In the genomic region with DNA sequence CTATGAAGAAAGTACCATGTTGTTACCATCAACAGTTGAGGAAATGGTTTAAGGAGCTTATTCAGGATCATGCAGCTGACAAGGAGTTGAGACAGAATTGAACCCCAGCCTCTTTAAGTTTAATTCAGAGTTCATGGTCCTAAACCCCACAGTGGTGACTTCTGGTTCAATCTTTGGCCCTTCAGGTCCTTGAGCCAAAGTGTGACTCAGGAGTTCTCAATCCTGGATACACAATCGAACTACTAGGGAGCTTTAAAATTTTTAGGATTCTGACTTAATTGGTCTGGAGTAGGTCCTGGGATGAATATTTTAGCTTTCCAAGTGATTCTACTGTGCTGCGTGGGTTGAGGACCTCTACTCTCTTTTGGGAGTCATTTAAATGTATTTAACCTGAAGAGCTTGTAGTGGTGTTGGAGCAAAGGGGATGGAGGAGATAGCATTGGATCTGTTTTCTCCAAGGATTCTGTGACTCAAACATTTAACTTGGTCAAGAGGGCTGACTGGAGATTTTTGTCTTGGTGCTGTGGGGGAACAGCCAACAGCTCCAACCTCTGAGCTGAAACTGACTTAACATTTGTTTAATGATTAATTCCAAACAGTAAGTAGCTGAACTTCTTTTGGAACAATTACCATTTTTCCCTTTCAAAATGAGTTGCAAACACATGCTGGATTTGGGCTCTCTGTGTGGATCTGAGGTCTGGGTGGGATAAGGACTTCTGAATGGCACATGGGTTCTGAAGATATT, we compare ENCODE assay signal across 17 cellular contexts.
DNase-seq lines count a peak whose midpoint lies in the region; ATAC-seq and TF ChIP-seq lines count a peak whose summit lies in the region.
"Had no signal": no experiment of that assay in that cellular context is flagged by ENCODE, and none has a peak within 500 bp of the region (broad histone marks: within the 10 kb centered on the region; RNA-seq: fewer than 3 reads in every experiment).

No MANE protein-coding gene starts in this region.

- no peak for TF ChIP-seq POLR2A in esophagus muscularis mucosa (IDR thresholded peaks at IDR 0.05; ENCODE audit: low read depth)
- TF ChIP-seq POLR2A in right lobe of liver (IDR thresholded peaks at IDR 0.05), result no peak

- WGBS in esophagus muscularis mucosa, result 56% methylated on average over 2 of the region's 2 CpGs
- 46% methylated on average over 2 of the region's 2 CpGs for WGBS in right lobe of liver (ENCODE audit: insufficient coverage, low coverage, low lambda C conversion rate, missing lambda C conversion rate)

- in situ Hi-C loops in HAP-1 (cut with MboI; ENCODE audit: low sequenced_read_pairs), result no loop called here

- TF ChIP-seq CTCF in esophagus muscularis mucosa (IDR thresholded peaks at IDR 0.05) (no peak), right lobe of liver (IDR thresholded peaks at IDR 0.05) (no peak)

- H3K4me1 ChIP-seq in esophagus muscularis mucosa (peaks cover 8 to 54% (median 46%) of the 10 kb centered on the region in 4 donors), right lobe of liver (peaks cover 0 to 52% (median 18%) of the 10 kb centered on the region in 4 donors), HAP-1 (no peaks in the 10 kb centered on the region)

- TF ChIP-seq EP300 in esophagus muscularis mucosa (IDR thresholded peaks at IDR 0.05), result no peak

- no peaks in the 10 kb centered on the region for H3K9me3 ChIP-seq in esophagus muscularis mucosa
- no peaks in the 10 kb centered on the region for H3K9me3 ChIP-seq in right lobe of liver
- no peaks in the 10 kb centered on the region for H3K9me3 ChIP-seq in HAP-1

- ATAC-seq in HG03139 (IDR thresholded peaks at IDR 0.05; ENCODE audit: unreplicated experiment), result peak; percentile 48
- peak; percentile 52 to 67 (median 65) for ATAC-seq in right lobe of liver
- no peak for ATAC-seq in Right ventricle myocardium inferior
- ATAC-seq in HG03469 (IDR thresholded peaks at IDR 0.05; ENCODE audit: unreplicated experiment), result no peak

- intact Hi-C loops in esophagus muscularis mucosa (cut with DNase I) (no loop called here), right lobe of liver (cut with DNase I) (no loop called here), Right ventricle myocardium inferior (cut with DNase I) (no loop called here)

- peak; percentile 30 for DNase-seq in AG08395 (ENCODE audit: low spot score)
- peak; percentile 47 for DNase-seq in esophagus muscularis mucosa (ENCODE audit: extremely low spot score)
- no peak for DNase-seq in right lobe of liver
- DNase-seq in foreskin melanocyte, result no peak
- no peak for DNase-seq in Right ventricle myocardium inferior (ENCODE audit: missing footprints)
- DNase-seq in HAP-1 (ENCODE audit: low spot score in 2 of 2), result no peak
- DNase-seq: activated CD4-positive, alpha-beta T cell treated with anti-CD3 and anti-CD28 coated beads, Interleukin-2, amount 50 U/mL, for 1 hour; activated naive CD4-positive, alpha-beta T cell treated with anti-CD3 and anti-CD28 coated beads, Interleukin-2, amount 50 U/mL, for 16 hours; CD8-positive, alpha-beta memory T cell; head of caudate nucleus; Kasumi-1; NCI-H1417 treated with DMSO at 0.1 percent for 48 hours; NCI-H748 treated with DMSO at 0.1 percent for 48 hours; stimulated activated naive CD4-positive, alpha-beta T cell treated with Interleukin-2 at 50 U/mL for 16 hours had no signal

- H3K4me3 ChIP-seq in esophagus muscularis mucosa, result no peak overlapping the region
- H3K4me3 ChIP-seq in right lobe of liver, result peak overlapping the region in 2 of 3 donors; percentile 10 to 19
- H3K4me3 ChIP-seq in HAP-1, result no peak overlapping the region

- H3K36me3 ChIP-seq in esophagus muscularis mucosa (no peaks in the 10 kb centered on the region), right lobe of liver (no peaks in the 10 kb centered on the region), HAP-1 (replicated peaks) (no peaks in the 10 kb centered on the region)

- H3K27me3 ChIP-seq in esophagus muscularis mucosa (no peaks in the 10 kb centered on the region), right lobe of liver (no peaks in the 10 kb centered on the region), HAP-1 (ENCODE audit: low read depth) (no peaks in the 10 kb centered on the region)

- H3K27ac ChIP-seq in esophagus muscularis mucosa (replicated peaks in 1 of 4) (no peak overlapping the region), right lobe of liver (peak overlapping the region; percentile 76 to 89 (median 78))
- H3K27ac ChIP-seq: epithelial cell of prostate had no signal

Comparison
In these comparisons a context has a peak if more than half of its experiments do, and no peak if none do; other contexts are left out.
1. DNase-seq: peak in AG08395 (single experiment) and esophagus muscularis mucosa (single experiment); none in right lobe of liver (0 of 3), foreskin melanocyte (single experiment), Right ventricle myocardium inferior (single experiment) and HAP-1 (0 of 2).
2. ATAC-seq: peak in HG03139 (single experiment) and right lobe of liver (4 of 4); none in Right ventricle myocardium inferior (single experiment) and HG03469 (single experiment).
3. H3K27ac ChIP-seq: peak in right lobe of liver (3 of 3); none in esophagus muscularis mucosa (0 of 4).
4. H3K4me3 ChIP-seq: peak in right lobe of liver (2 of 3); none in esophagus muscularis mucosa (0 of 4) and HAP-1 (single experiment).